In genomic region chr14:30799933-30800332, GRCh38 we compare ENCODE assay signal across 18 cellular contexts.
DNase-seq lines count a peak whose midpoint lies in the region; FAIRE-seq and TF ChIP-seq lines count a peak whose summit lies in the region.
"Had no signal": no experiment of that assay in that cellular context is flagged by ENCODE, and none has a peak within 500 bp of the region (broad histone marks: within the 10 kb centered on the region; RNA-seq: fewer than 3 reads in every experiment).

No MANE protein-coding gene starts in this region.

- no peaks in the 10 kb centered on the region for H4K20me1 ChIP-seq in OCI-LY7 (ENCODE audit: insufficient read depth, low read length)
- H4K20me1 ChIP-seq: BLaER1 treated with 17β-estradiol and CSF1 and Interleukin-3, amounts not matched to agents 10 nM and 100 nM had no signal

- H3K9me2 ChIP-seq in OCI-LY7 (ENCODE audit: insufficient read depth, low read length): no peaks in the 10 kb centered on the region

- H3K36me3 ChIP-seq in OCI-LY7 (ENCODE audit: insufficient read depth, low read length): no peaks in the 10 kb centered on the region
- H3K36me3 ChIP-seq: BLaER1 treated with 17β-estradiol and CSF1 and Interleukin-3, amounts not matched to agents 10 nM and 100 nM had no signal

- CTCF ChIA-PET in OCI-LY7 (lab: Charles Lee; ENCODE audit: unreplicated experiment): no interaction called here

- peaks cover 5% of the 10 kb centered on the region for H3K9me3 Mint-ChIP-seq in chondrocyte (ENCODE audit: low read depth)
- H3K9me3 Mint-ChIP-seq: H9 had no signal

- H3K4me3 ChIP-seq in OCI-LY7 (ENCODE audit: low read depth, low read length, poor library complexity, severe bottlenecking): no peak overlapping the region
- H3K4me3 ChIP-seq: BLaER1 treated with 17β-estradiol and CSF1 and Interleukin-3, amounts not matched to agents 10 nM and 100 nM had no signal

- DNase-seq in CD1c-positive myeloid dendritic cell (ENCODE audit: extremely low spot score) (peak; percentile 60), GM12891 (ENCODE audit: insufficient read length, low spot score) (no peak), MV-4-11 (lab: John Stamatoyannopoulos, UW) (peak; percentile 50), OCI-LY7 (ENCODE audit: low spot score) (peak; percentile 5), chondrocyte (ENCODE audit: low spot score) (no peak), DMS79 treated with DMSO at 0.1 percent for 48 hours (lab: John Stamatoyannopoulos, UW) (no peak), posterior vena cava (ENCODE audit: low spot score) (no peak)
- DNase-seq: CD4-positive, CD25-positive, alpha-beta regulatory T cell; CD8-positive, alpha-beta memory T cell; COR-L47; DMS 273 treated with DMSO at 0.1 percent for 48 hours; DMS53; GDM1; H9; KG1 had no signal

- FAIRE-seq in GM12891 (lab: Jason Lieb, UNC): no peak
- FAIRE-seq: H1 had no signal

- H3K27ac Mint-ChIP-seq in chondrocyte (ENCODE audit: unreplicated experiment): no peak overlapping the region
- H3K27ac Mint-ChIP-seq: B cell; CD4-positive, CD25-positive, alpha-beta regulatory T cell; CD8-positive, alpha-beta memory T cell; H9 had no signal

- H3K4me3 Mint-ChIP-seq in chondrocyte (ENCODE audit: unreplicated experiment): no peak overlapping the region
- H3K4me3 Mint-ChIP-seq: B cell; CD4-positive, CD25-positive, alpha-beta regulatory T cell; CD8-positive, alpha-beta memory T cell; H9 had no signal

- no TSS peak for BruUV-seq in OCI-LY7 (replicated peaks; lab: Mats Ljungman, UMichigan)

- H3K4me2 ChIP-seq in OCI-LY7 (ENCODE audit: low read length): peak overlapping the region; percentile 8; the same call in 1 of the 2 replicates

- intact Hi-C loops in OCI-LY7 (cut with micrococcal nuclease; ENCODE audit: unreplicated experiment) (no loop called here), posterior vena cava (cut with DNase I) (no loop called here)

- no peaks in the 10 kb centered on the region for H3K79me2 ChIP-seq in OCI-LY7 (ENCODE audit: insufficient read depth, low read depth, low read length)

- POLR2A ChIA-PET in OCI-LY7 (lab: Charles Lee): no interaction called here

- TF ChIP-seq CTCF in OCI-LY7 (conservative IDR thresholded peaks at IDR 0.05; ENCODE audit: low read length) (no peak), chondrocyte (IDR thresholded peaks at IDR 0.05) (no peak)

- H2AFZ ChIP-seq in OCI-LY7 (ENCODE audit: low read length): no peak overlapping the region

- no peaks in the 10 kb centered on the region for H3K9me3 ChIP-seq in OCI-LY7 (ENCODE audit: low read length)

- peaks cover 8% of the 10 kb centered on the region for H3K27me3 Mint-ChIP-seq in chondrocyte (ENCODE audit: low read depth)

- peaks cover 24% of the 10 kb centered on the region for H3K4me1 Mint-ChIP-seq in chondrocyte (ENCODE audit: low read depth)
- H3K4me1 Mint-ChIP-seq: CD4-positive, CD25-positive, alpha-beta regulatory T cell; CD8-positive, alpha-beta memory T cell had no signal

- H3K27ac ChIP-seq in OCI-LY7 (ENCODE audit: low read depth, low read length, poor library complexity, severe bottlenecking): no peak overlapping the region
- H3K27ac ChIP-seq: BLaER1 treated with 17β-estradiol and CSF1 and Interleukin-3, amounts not matched to agents 10 nM and 100 nM had no signal

- TF ChIP-seq POLR2A in GM12891 (IDR thresholded peaks at IDR 0.05; ENCODE audit: low read depth, low read length): no peak

- H3K4me1 ChIP-seq in OCI-LY7 (ENCODE audit: insufficient read depth, low read length, poor library complexity, severe bottlenecking): peaks cover 9% of the 10 kb centered on the region

- H3K36me3 Mint-ChIP-seq in chondrocyte (ENCODE audit: low read depth): no peaks in the 10 kb centered on the region
- H3K36me3 Mint-ChIP-seq: CD4-positive, CD25-positive, alpha-beta regulatory T cell had no signal

TF ChIP-seq in GM12891, 5 proteins besides CTCF, POLR2A, EP300 and RAD21:
- no peak for TF ChIP-seq POLR2AphosphoS5 (IDR thresholded peaks at IDR 0.05; ENCODE audit: low read depth, low read length)
- peak; percentile 86 for TF ChIP-seq SPI1 (IDR thresholded peaks at IDR 0.05; ENCODE audit: low read depth, low read length)
- no peak for TF ChIP-seq TAF1 (IDR thresholded peaks at IDR 0.05; ENCODE audit: low read depth, low read length)
- no peak for TF ChIP-seq PAX5 (IDR thresholded peaks at IDR 0.05; ENCODE audit: insufficient read depth, low read length, severe bottlenecking)
- no peak for TF ChIP-seq POU2F2 (IDR thresholded peaks at IDR 0.05; ENCODE audit: low read depth, low read length)

Comparison
In these comparisons a context has a peak if more than half of its experiments do, and no peak if none do; other contexts are left out.
1. DNase-seq: peak in CD1c-positive myeloid dendritic cell (single experiment), MV-4-11 (single experiment) and OCI-LY7 (single experiment); none in GM12891 (single experiment), chondrocyte (single experiment), DMS79 treated with DMSO at 0.1 percent for 48 hours (single experiment) and posterior vena cava (single experiment).